In genomic region chr4:183035726-183036415, GRCh38 we compare ENCODE assay signal across 11 cellular contexts.
"Had no signal": no experiment of that assay in that cellular context is flagged by ENCODE, and none has a peak within 500 bp of the region (broad histone marks: within the 10 kb centered on the region; RNA-seq: fewer than 3 reads in every experiment).

No MANE protein-coding gene starts in this region.

- H3K27ac ChIP-seq: transverse colon had no signal

- H3K4me3 ChIP-seq: transverse colon had no signal

- ATAC-seq: activated naive CD4-positive, alpha-beta T cell treated with anti-CD3 and anti-CD28 coated beads, Interleukin-2, amount 50 U/mL, for 72 hours; activated T-cell treated with anti-CD3 and anti-CD28 coated beads, Interleukin-2, amount 50 U/mL, for 72 hours had no signal

- H3K9me3 ChIP-seq: transverse colon had no signal

- FAIRE-seq: colon, endometrium had no signal

- H3K36me3 ChIP-seq: transverse colon had no signal

- H3K4me1 ChIP-seq: transverse colon had no signal

- H3K27me3 ChIP-seq: transverse colon had no signal

- DNase-seq: activated CD4-positive, alpha-beta T cell treated with anti-CD3 and anti-CD28 coated beads, Interleukin-2, amount 10 ng/mL, durations not matched to agents 7 days and 5 days; activated CD8-positive, alpha-beta memory T cell treated with anti-CD3 and anti-CD28 coated beads, Interleukin-2, amount 50 U/mL, for 48 hours; activated gamma-delta T cell; activated T-cell treated with anti-CD3 and anti-CD28 coated beads, Interleukin-2, amount 50 U/mL, for 72 hours; stimulated activated CD4-positive, alpha-beta T cell treated with anti-CD3 and anti-CD28 coated beads, Interleukin-15, amount 100 ng/mL, for 24 hours; stimulated activated CD4-positive, alpha-beta T cell treated with anti-CD3 and anti-CD28 coated beads, Interleukin-4, amount 100 ng/mL, for 1 hour; stimulated activated naive CD4-positive, alpha-beta T cell; transverse colon had no signal
